ENCODE assay signal across 19 cellular contexts in genomic region chr3:37347941-37348340, GRCh38.
"Had no signal": no experiment of that assay in that cellular context is flagged by ENCODE, and none has a peak within 500 bp of the region (broad histone marks: within the 10 kb centered on the region; RNA-seq: fewer than 3 reads in every experiment).

No MANE protein-coding gene starts in this region.

- DNase-seq: activated CD4-positive, alpha-beta T cell treated with anti-CD3 and anti-CD28 coated beads, Interleukin-2, amount 10 ng/mL, durations not matched to agents 7 days and 5 days; activated CD4-positive, CD25-positive, alpha-beta regulatory T cell treated with anti-CD3 and anti-CD28 coated beads, Interleukin-2, amount 50 U/mL, for 72 hours; activated CD8-positive, alpha-beta T cell treated with anti-CD3 and anti-CD28 coated beads, Interleukin-2, amount 10 ng/mL, durations not matched to agents 7 days and 5 days; cerebellar nuclear complex; glutamatergic neuron; hypothalamus; mucosa of descending colon; occipital lobe; stimulated activated CD4-positive, alpha-beta T cell treated with anti-CD3 and anti-CD28 coated beads, Interleukin-2, amount 100 ng/mL, for 48 hours; stimulated activated CD8-positive, alpha-beta memory T cell treated with anti-CD3 and anti-CD28 coated beads, Interleukin-4, amount 100 ng/mL, for 48 hours; stimulated activated naive B cell treated with anti-CD40 and anti-IgM and Interleukin-4, amounts not matched to agents 10 μg/mL and 1 μg/mL and 100 μg/mL, for 72 hours; SW 1271; T-helper 17 cell; transverse colon; uterus had no signal

- H3K4me3 ChIP-seq: coronary artery, mucosa of descending colon, transverse colon, uterus had no signal

- H3K27me3 ChIP-seq: transverse colon, uterus had no signal

- H3K27ac ChIP-seq: coronary artery, epithelial cell of prostate, transverse colon, uterus had no signal

- H3K4me1 ChIP-seq: transverse colon, uterus had no signal

- H3K36me3 ChIP-seq: uterus had no signal

- ATAC-seq: activated CD8-positive, alpha-beta T cell treated with anti-CD3 and anti-CD28 coated beads, Interleukin-2, amount 10 ng/mL, durations not matched to agents 7 days and 5 days; activated naive CD4-positive, alpha-beta T cell treated with anti-CD3 and anti-CD28 coated beads, Interleukin-2, amount 50 U/mL, for 72 hours; mucosa of descending colon; stimulated activated naive B cell treated with anti-CD40 and anti-IgM and Interleukin-4, amounts not matched to agents 10 μg/mL and 1 μg/mL and 100 μg/mL, for 72 hours; T-helper 17 cell had no signal

- FAIRE-seq: frontal cortex had no signal

- H3K9me3 ChIP-seq: mucosa of descending colon, transverse colon, uterus had no signal
